11 cellular contexts compared by ENCODE assay signal in genomic region chr2:239303711-239304532, GRCh38.
DNase-seq lines count a peak whose midpoint lies in the region; ATAC-seq, FAIRE-seq and TF ChIP-seq lines count a peak whose summit lies in the region.
"Had no signal": no experiment of that assay in that cellular context is flagged by ENCODE, and none has a peak within 500 bp of the region (broad histone marks: within the 10 kb centered on the region; RNA-seq: fewer than 3 reads in every experiment).

No MANE protein-coding gene starts in this region.

- H3K36me3 Mint-ChIP-seq in activated naive CD8-positive, alpha-beta T cell treated with anti-CD3 and anti-CD28 coated beads for 36 hours, result no peaks in the 10 kb centered on the region

- intact Hi-C loops in psoas muscle (cut with DNase I), result loop anchor here in 1 of 2 donors (2.0 kb wide), 1 partner anchor 27 kb away; no protein-coding TSS in a partner anchor

- peak overlapping the region; percentile 59 for H3K27ac Mint-ChIP-seq in activated naive CD8-positive, alpha-beta T cell treated with anti-CD3 and anti-CD28 coated beads for 36 hours

- DNase-seq in GM18507 (ENCODE audit: extremely low spot score, insufficient read length, low read depth), result no peak
- DNase-seq in activated naive CD8-positive, alpha-beta T cell treated with anti-CD3 and anti-CD28 coated beads for 36 hours, result no peak
- DNase-seq in psoas muscle, result peak in 1 of 2 donors; percentile 65
- DNase-seq in stimulated activated CD4-positive, alpha-beta T cell treated with anti-CD3 and anti-CD28 coated beads, Interleukin-4, amount 100 ng/mL, for 1 hour, result no peak
- DNase-seq in stimulated activated CD4-positive, alpha-beta T cell treated with anti-CD3 and anti-CD28 coated beads, Interleukin-12 subunit alpha, Interleukin-12 subunit beta, amount 100 ng/mL, for 4 hours, result no peak
- DNase-seq: OCI-M1 had no signal

- peaks cover 0 to 13% of the 10 kb centered on the region in 2 donors for H3K36me3 ChIP-seq in psoas muscle (ENCODE audit: insufficient read depth in 1 of 2, low read depth in 1 of 2)
- H3K36me3 ChIP-seq: ascending aorta had no signal

- H3K9me3 Mint-ChIP-seq in activated naive CD8-positive, alpha-beta T cell treated with anti-CD3 and anti-CD28 coated beads for 36 hours, result no peaks in the 10 kb centered on the region

- H3K27me3 Mint-ChIP-seq in activated naive CD8-positive, alpha-beta T cell treated with anti-CD3 and anti-CD28 coated beads for 36 hours, result no peaks in the 10 kb centered on the region

- H3K9me3 ChIP-seq in psoas muscle, result no peaks in the 10 kb centered on the region
- H3K9me3 ChIP-seq: ascending aorta had no signal

- ATAC-seq in HG02610 (IDR thresholded peaks at IDR 0.05; ENCODE audit: unreplicated experiment) (peak; percentile 50), psoas muscle (no peak), GM21526 (IDR thresholded peaks at IDR 0.05; ENCODE audit: low FRiP score, unreplicated experiment) (no peak), HG03520 (IDR thresholded peaks at IDR 0.05; ENCODE audit: unreplicated experiment) (no peak)

- peak; percentile 75 for FAIRE-seq in GM18507 (lab: Jason Lieb, UNC)
- FAIRE-seq: keratinocyte had no signal

- H3K27me3 ChIP-seq in psoas muscle (ENCODE audit: insufficient read depth in 3 of 3, low read length in 2 of 3), result no peaks in the 10 kb centered on the region
- H3K27me3 ChIP-seq: ascending aorta had no signal

- peaks cover 34% of the 10 kb centered on the region for H3K4me1 Mint-ChIP-seq in activated naive CD8-positive, alpha-beta T cell treated with anti-CD3 and anti-CD28 coated beads for 36 hours

- H3K4me1 ChIP-seq in psoas muscle, result peaks cover 55% of the 10 kb centered on the region

- WGBS in psoas muscle, 3 donors, result 35 to 44% (median 39%) methylated on average over 21 of the region's 21 CpGs

- H3K4me3 ChIP-seq in psoas muscle, result peak overlapping the region; percentile 95
- H3K4me3 ChIP-seq: ascending aorta had no signal

- H3K4me3 Mint-ChIP-seq in activated naive CD8-positive, alpha-beta T cell treated with anti-CD3 and anti-CD28 coated beads for 36 hours, result no peak overlapping the region

- no peak for TF ChIP-seq CTCF in psoas muscle (IDR thresholded peaks at IDR 0.05)

- peak overlapping the region; percentile 97 for H3K27ac ChIP-seq in psoas muscle
- H3K27ac ChIP-seq: ascending aorta had no signal
